8 cellular contexts compared by ENCODE assay signal in the genomic region with DNA sequence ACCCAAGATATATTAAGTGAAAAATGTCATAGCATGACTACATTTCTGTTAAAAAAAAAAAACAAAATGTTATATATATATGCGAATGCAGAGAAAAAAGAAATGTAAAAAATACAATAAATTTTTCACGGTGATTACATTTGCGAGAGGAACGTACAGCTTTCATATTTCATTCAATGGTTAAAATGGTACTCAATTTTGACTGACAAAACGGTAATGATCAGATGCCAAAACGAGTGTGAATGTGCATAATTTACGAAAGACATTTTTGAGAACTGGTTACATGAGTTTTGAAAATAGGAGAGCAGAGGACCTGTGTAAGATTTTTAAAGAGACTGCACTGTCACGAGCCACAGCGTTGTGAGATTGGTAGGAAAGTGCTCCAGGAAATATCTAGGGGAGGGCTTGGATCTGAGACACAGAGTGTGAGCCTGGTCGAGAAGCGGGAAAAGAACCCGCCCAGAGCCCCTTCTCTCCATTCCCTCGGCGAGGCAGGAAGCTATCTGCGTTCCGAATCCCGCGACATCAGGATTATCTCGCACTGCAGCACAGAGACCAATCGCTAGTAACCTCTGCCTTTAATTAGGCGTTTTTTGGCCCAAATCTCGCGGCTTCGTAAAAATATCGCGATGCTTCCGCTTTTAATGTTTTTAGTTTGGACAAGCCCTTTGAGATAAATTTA. TPM values are rescaled to one million over a fixed set of nuclear protein-coding genes. Genes with fewer than 3 reads are reported as not detected.
DNase-seq lines count a peak whose midpoint lies in the region; ATAC-seq and TF ChIP-seq lines count a peak whose summit lies in the region.

No MANE protein-coding gene starts in this region.

- H3K27me3 Mint-ChIP-seq in naive thymus-derived CD4-positive, alpha-beta T cell = peaks cover 0 to 15% (median 0%) of the 10 kb centered on the region in 5 donors
- H3K27me3 Mint-ChIP-seq in stimulated activated memory B cell treated with anti-CD40 and anti-IgM and Interleukin-4, amounts not matched to agents 10 μg/mL and 1 μg/mL and 100 μg/mL, for 72 hours = peaks cover 8% of the 10 kb centered on the region

- H3K4me3 Mint-ChIP-seq in naive thymus-derived CD4-positive, alpha-beta T cell = peak overlapping the region; percentile 92 to 100 (median 98)
- H3K4me3 Mint-ChIP-seq in stimulated activated memory B cell treated with anti-CD40 and anti-IgM and Interleukin-4, amounts not matched to agents 10 μg/mL and 1 μg/mL and 100 μg/mL, for 72 hours = peak overlapping the region; percentile 99

- H2AFZ ChIP-seq in Karpas-422 (ENCODE audit: low read length) = peak overlapping the region; percentile 77

- H3K36me3 ChIP-seq in DOHH2 (ENCODE audit: control insufficient read depth, low read length) (peaks cover 7% of the 10 kb centered on the region), Karpas-422 (ENCODE audit: insufficient read depth, low read length) (no peaks in the 10 kb centered on the region)
- peaks cover 0 to 8% (median 0%) of the 10 kb centered on the region in 3 experiments for H3K36me3 ChIP-seq in naive thymus-derived CD4-positive, alpha-beta T cell (ENCODE audit: control insufficient read depth in 2 of 3, insufficient read depth in 3 of 3, low read length in 3 of 3)

- POLR2A ChIA-PET in naive thymus-derived CD4-positive, alpha-beta T cell (lab: Charles Lee) = interaction anchor here (0.6 to 19.5 kb wide), 20 partner anchors 14 to 1762 kb away, joined by 3 to 459 read pairs (median 6); a partner anchor contains a TSS

- H3K36me3 Mint-ChIP-seq in naive thymus-derived CD4-positive, alpha-beta T cell = peaks cover 0 to 10% (median 4%) of the 10 kb centered on the region in 5 donors
- H3K36me3 Mint-ChIP-seq in stimulated activated memory B cell treated with anti-CD40 and anti-IgM and Interleukin-4, amounts not matched to agents 10 μg/mL and 1 μg/mL and 100 μg/mL, for 72 hours = peaks cover 12% of the 10 kb centered on the region

- H3K9ac ChIP-seq in Karpas-422 (ENCODE audit: low read length) = peak overlapping the region; percentile 86

- no peaks in the 10 kb centered on the region for H3K79me2 ChIP-seq in DOHH2 (ENCODE audit: control insufficient read depth, low read length)
- no peaks in the 10 kb centered on the region for H3K79me2 ChIP-seq in Karpas-422 (ENCODE audit: low read length)

- H3K4me1 ChIP-seq in DOHH2 (ENCODE audit: control insufficient read depth, low read length) = peaks cover 17% of the 10 kb centered on the region
- H3K4me1 ChIP-seq in Karpas-422 (ENCODE audit: low read length) = peaks cover 23% of the 10 kb centered on the region
- peaks cover 5 to 6% of the 10 kb centered on the region in 2 donors for H3K4me1 ChIP-seq in naive thymus-derived CD4-positive, alpha-beta T cell (ENCODE audit: control insufficient read depth in 2 of 2, insufficient read depth in 2 of 2, low read length in 2 of 2)

- no peaks in the 10 kb centered on the region for H3K27me3 ChIP-seq in DOHH2 (ENCODE audit: control insufficient read depth, low read length)
- no peaks in the 10 kb centered on the region for H3K27me3 ChIP-seq in Karpas-422 (ENCODE audit: low read length)
- no peaks in the 10 kb centered on the region for H3K27me3 ChIP-seq in naive thymus-derived CD4-positive, alpha-beta T cell (ENCODE audit: control insufficient read depth in 2 of 2, insufficient read depth in 2 of 2, low read length in 2 of 2)

- H4K20me1 ChIP-seq in DOHH2 (ENCODE audit: control insufficient read depth, insufficient read depth, low read depth, low read length) = no peaks in the 10 kb centered on the region
- no peaks in the 10 kb centered on the region for H4K20me1 ChIP-seq in Karpas-422 (ENCODE audit: insufficient read depth, low read depth, low read length)

- TF ChIP-seq CTCF in DOHH2 (IDR thresholded peaks at IDR 0.05; ENCODE audit: low read depth, low read length, poor library complexity, severe bottlenecking) (no peak), fibroblast of mammary gland (conservative IDR thresholded peaks at IDR 0.05; ENCODE audit: control insufficient read depth, insufficient read depth, low read depth, low read length) (no peak)

- intact Hi-C loops in naive thymus-derived CD4-positive, alpha-beta T cell (cut with micrococcal nuclease) = loop anchor here (1.0 to 10.0 kb wide), 7 partner anchors 32 to 1748 kb away; a partner anchor contains a TSS

- peaks cover 32% of the 10 kb centered on the region for H3F3A ChIP-seq in DOHH2 (ENCODE audit: control insufficient read depth, insufficient read depth)

- peak overlapping the region; percentile 98 to 100 (median 100) for H3K27ac Mint-ChIP-seq in naive thymus-derived CD4-positive, alpha-beta T cell
- H3K27ac Mint-ChIP-seq in stimulated activated memory B cell treated with anti-CD40 and anti-IgM and Interleukin-4, amounts not matched to agents 10 μg/mL and 1 μg/mL and 100 μg/mL, for 72 hours = peak overlapping the region; percentile 99

- peaks cover 0 to 32% (median 14%) of the 10 kb centered on the region in 7 donors for H3K4me1 Mint-ChIP-seq in naive thymus-derived CD4-positive, alpha-beta T cell
- peaks cover 1% of the 10 kb centered on the region for H3K4me1 Mint-ChIP-seq in stimulated activated memory B cell treated with anti-CD40 and anti-IgM and Interleukin-4, amounts not matched to agents 10 μg/mL and 1 μg/mL and 100 μg/mL, for 72 hours

- H3K9me3 ChIP-seq in DOHH2 (ENCODE audit: control insufficient read depth, insufficient read depth, low read length) = no peaks in the 10 kb centered on the region
- no peaks in the 10 kb centered on the region for H3K9me3 ChIP-seq in Karpas-422 (ENCODE audit: low read length)
- no peaks in the 10 kb centered on the region for H3K9me3 ChIP-seq in naive thymus-derived CD4-positive, alpha-beta T cell (ENCODE audit: control insufficient read depth in 2 of 3, low read length in 3 of 3)

- peaks cover 0 to 8% (median 0%) of the 10 kb centered on the region in 11 donors for H3K9me3 Mint-ChIP-seq in naive thymus-derived CD4-positive, alpha-beta T cell
- peaks cover 2% of the 10 kb centered on the region for H3K9me3 Mint-ChIP-seq in stimulated activated memory B cell treated with anti-CD40 and anti-IgM and Interleukin-4, amounts not matched to agents 10 μg/mL and 1 μg/mL and 100 μg/mL, for 72 hours

- H3K4me2 ChIP-seq in DOHH2 (ENCODE audit: low read length) (peak overlapping the region; percentile 90), Karpas-422 (ENCODE audit: low read depth, low read length, poor library complexity, severe bottlenecking) (peak overlapping the region; percentile 98)

- peak; percentile 72 for ATAC-seq in GM21825 (IDR thresholded peaks at IDR 0.05; ENCODE audit: unreplicated experiment)
- peak; percentile 83 for ATAC-seq in naive thymus-derived CD4-positive, alpha-beta T cell
- ATAC-seq in stimulated activated memory B cell treated with anti-CD40 and anti-IgM and Interleukin-4, amounts not matched to agents 10 μg/mL and 1 μg/mL and 100 μg/mL, for 72 hours = peak; percentile 85

- H3K27ac ChIP-seq in DOHH2 (ENCODE audit: low read depth, low read length) (peak overlapping the region; percentile 88), Karpas-422 (ENCODE audit: low read length) (peak overlapping the region; percentile 84)
- H3K27ac ChIP-seq in naive thymus-derived CD4-positive, alpha-beta T cell (ENCODE audit: low read depth, low read length) = peak overlapping the region; percentile 99

- peak; percentile 99 for DNase-seq in Karpas-422
- peak; percentile 96 for DNase-seq in RKO (ENCODE audit: low spot score)
- peak; percentile 74 to 75 for DNase-seq in activated T-helper 1 cell treated with anti-CD3 and anti-CD28 coated beads, Interleukin-2, amount 50 U/mL, for 16 hours (ENCODE audit: low read depth in 1 of 2, low spot score in 1 of 2)
- DNase-seq in fibroblast of mammary gland (ENCODE audit: low read depth) = peak; percentile 96
- DNase-seq in naive thymus-derived CD4-positive, alpha-beta T cell = peak; percentile 72 to 95 (median 91)

- H3K9me2 ChIP-seq in DOHH2 (replicated peaks; ENCODE audit: control insufficient read depth, low read length) (no peaks in the 10 kb centered on the region), Karpas-422 (replicated peaks; ENCODE audit: insufficient read depth, low read length) (no peaks in the 10 kb centered on the region)

- peak overlapping the region; percentile 93 for H3K4me3 ChIP-seq in DOHH2 (ENCODE audit: low read length)
- peak overlapping the region; percentile 96 for H3K4me3 ChIP-seq in Karpas-422 (ENCODE audit: low read length)
- peak overlapping the region; percentile 76 for H3K4me3 ChIP-seq in fibroblast of mammary gland (ENCODE audit: control insufficient read depth, low read depth, low read length)
- H3K4me3 ChIP-seq in naive thymus-derived CD4-positive, alpha-beta T cell (ENCODE audit: low read length) = peak overlapping the region; percentile 82

- CTCF ChIA-PET in naive thymus-derived CD4-positive, alpha-beta T cell (lab: Charles Lee) = interaction anchor here (0.9 to 1.5 kb wide), 8 partner anchors 8 to 86 kb away, joined by 3 to 7 read pairs (median 4); no protein-coding TSS in a partner anchor

RNA-seq across cellular contexts. Expression of a gene that starts 28.5 kb away (rescaled TPM):
- total RNA-seq in Karpas-422 (2014; rRNA removed; shearing (Covaris generic); ENCODE audit: low replicate concordance) = 84.3 and 87.8 TPM in 2 replicates
- total RNA-seq in naive thymus-derived CD4-positive, alpha-beta T cell = 10 to 100 TPM; 22.9 to 93.9 (median 67.5) TPM
- 10 to 100 TPM; 53.0 to 82.2 TPM for polyA plus RNA-seq in naive thymus-derived CD4-positive, alpha-beta T cell

Comparison
In these comparisons a context has a peak if more than half of its experiments do, and no peak if none do; other contexts are left out.
1. Peak in every context shown above with its lines: DNase-seq, ATAC-seq, H3K4me3 ChIP-seq and H3K27ac ChIP-seq.